8 cellular contexts compared by ENCODE assay signal in the genomic region with DNA sequence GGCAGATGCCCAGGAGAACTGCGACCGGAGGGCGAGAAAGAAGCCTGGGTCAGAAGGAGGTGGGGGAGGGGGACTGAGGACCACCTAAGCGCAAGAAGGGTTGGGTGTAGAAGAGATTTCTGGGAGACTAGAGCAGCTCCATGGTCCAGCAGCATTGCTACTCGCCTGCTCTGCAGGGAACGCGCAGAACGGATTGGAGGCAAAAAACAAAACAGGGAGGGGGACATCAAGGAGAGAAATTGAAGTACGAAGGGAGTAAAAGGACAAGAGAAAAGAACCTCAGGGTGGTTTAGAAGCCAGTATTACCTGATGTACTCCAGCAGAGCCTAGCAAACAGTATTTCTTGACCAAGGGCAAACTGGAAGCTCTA. TPM values are rescaled to one million over a fixed set of nuclear protein-coding genes. Genes with fewer than 3 reads are reported as not detected.
DNase-seq lines count a peak whose midpoint lies in the region; ATAC-seq, FAIRE-seq and TF ChIP-seq lines count a peak whose summit lies in the region.

No MANE protein-coding gene starts in this region.

- TF ChIP-seq POLR2A in GM12892 (IDR thresholded peaks at IDR 0.05; ENCODE audit: low read depth, low read length) = no peak

- H3K9ac ChIP-seq in ES-I3 (ENCODE audit: low read depth, low read length) = peak overlapping the region; percentile 63

- H3K27ac ChIP-seq in dorsolateral prefrontal cortex = peak overlapping the region in 58 of 59 donors; percentile 13 to 95 (median 83)

- H3K9me3 ChIP-seq in ES-I3 (ENCODE audit: control insufficient read depth, insufficient read depth, low read length) (no peaks in the 10 kb centered on the region), mucosa of descending colon (no peaks in the 10 kb centered on the region)

- intact Hi-C loops in dorsolateral prefrontal cortex (cut with DNase I) = loop anchor here in 1 of 2 donors (5.0 kb wide), 1 partner anchor 691 kb away; no protein-coding TSS in a partner anchor
- intact Hi-C loops in mucosa of descending colon (cut with DNase I, micrococcal nuclease) = no loop called here

- ATAC-seq in mucosa of descending colon = peak; percentile 3
- ATAC-seq in HG02571 (IDR thresholded peaks at IDR 0.05; ENCODE audit: unreplicated experiment) = no peak

- H3K36me3 ChIP-seq in ES-I3 (ENCODE audit: insufficient read depth, low read length) = no peaks in the 10 kb centered on the region
- no peaks in the 10 kb centered on the region for H3K36me3 ChIP-seq in mucosa of descending colon (ENCODE audit: low read depth)

- peak in 1 of 56 donors; percentile 0 for TF ChIP-seq CTCF in dorsolateral prefrontal cortex (IDR thresholded peaks at IDR 0.05 in 54 of 56, conservative IDR thresholded peaks at IDR 0.05 in 2 of 56; ENCODE audit: low read depth in 1 of 56, partially characterized antibody in 56 of 56)
- TF ChIP-seq CTCF in mucosa of descending colon (IDR thresholded peaks at IDR 0.05) = no peak

- peak; percentile 64 for DNase-seq in NCI-H2227 treated with DMSO at 0.1 percent for 48 hours (lab: John Stamatoyannopoulos, UW)
- DNase-seq in dorsolateral prefrontal cortex = peak in 1 of 10 donors; percentile 55
- DNase-seq in mucosa of descending colon = no peak
- DNase-seq in activated effector memory CD4-positive, alpha-beta T cell treated with Interleukin-2 at 50 U/mL for 16 hours = no peak
- no peak for DNase-seq in GM12892 (ENCODE audit: insufficient read length)
- no peak for DNase-seq in stimulated activated CD4-positive, alpha-beta T cell treated with anti-CD3 and anti-CD28 coated beads, Interleukin-2, amount 100 ng/mL, for 48 hours

- H3K4me1 ChIP-seq in ES-I3 (ENCODE audit: insufficient read depth, low read length) = peaks cover 14% of the 10 kb centered on the region
- peaks cover 15% of the 10 kb centered on the region for H3K4me1 ChIP-seq in mucosa of descending colon (ENCODE audit: low read depth)

- FAIRE-seq in GM12892 (lab: Jason Lieb, UNC) = no peak

- H3K27me3 ChIP-seq in dorsolateral prefrontal cortex = peaks cover 0 to 4% (median 0%) of the 10 kb centered on the region in 45 donors

- H3K4me3 ChIP-seq in dorsolateral prefrontal cortex (peak overlapping the region; percentile 50 to 84 (median 71)), mucosa of descending colon (peak overlapping the region; percentile 40)

RNA-seq across cellular contexts. Expression of a gene that starts 0.5 kb away (rescaled TPM):
- total RNA-seq in dorsolateral prefrontal cortex (100 to 1,000 TPM; 180 to 458 (median 348) TPM), mucosa of descending colon (10 to 100 TPM; 12.2 to 62.5 (median 21.8) TPM)
- 2.8 TPM for polyA plus RNA-seq in GM12892 (2012; ENCODE audit: missing spikeins)

RNA-seq across cellular contexts. Expression of a gene that starts 23.4 kb away (rescaled TPM):
- total RNA-seq in dorsolateral prefrontal cortex = 100 to 1,000 TPM in 93 of 120 experiments, 10 to 100 TPM in 27; 23.2 to 788 (median 170) TPM
- total RNA-seq in mucosa of descending colon = not detected
- not detected for polyA plus RNA-seq in GM12892 (2012; ENCODE audit: missing spikeins)

RNA-seq across cellular contexts. Expression of a gene that starts 47.4 kb away (rescaled TPM):
- total RNA-seq in dorsolateral prefrontal cortex = under 1 TPM in 16 of 120 experiments, not detected in 104; 0.24 to 0.82 (median 0.47) TPM
- not detected for total RNA-seq in mucosa of descending colon
- polyA plus RNA-seq in GM12892 (2012; ENCODE audit: missing spikeins) = not detected

RNA-seq across cellular contexts. Expression of a gene that starts 48.6 kb away (rescaled TPM):
- total RNA-seq in dorsolateral prefrontal cortex (not detected), mucosa of descending colon (not detected)
- not detected for polyA plus RNA-seq in GM12892 (2012; ENCODE audit: missing spikeins)

Comparison
In these comparisons a context has a peak if more than half of its experiments do, and no peak if none do; other contexts are left out.
1. RNA of a gene that starts 23.4 kb away (total RNA-seq): 23.2 to 788 TPM in dorsolateral prefrontal cortex; not detected in mucosa of descending colon; every median in the first group is over 10 times any median in the second.